In the genomic region with DNA sequence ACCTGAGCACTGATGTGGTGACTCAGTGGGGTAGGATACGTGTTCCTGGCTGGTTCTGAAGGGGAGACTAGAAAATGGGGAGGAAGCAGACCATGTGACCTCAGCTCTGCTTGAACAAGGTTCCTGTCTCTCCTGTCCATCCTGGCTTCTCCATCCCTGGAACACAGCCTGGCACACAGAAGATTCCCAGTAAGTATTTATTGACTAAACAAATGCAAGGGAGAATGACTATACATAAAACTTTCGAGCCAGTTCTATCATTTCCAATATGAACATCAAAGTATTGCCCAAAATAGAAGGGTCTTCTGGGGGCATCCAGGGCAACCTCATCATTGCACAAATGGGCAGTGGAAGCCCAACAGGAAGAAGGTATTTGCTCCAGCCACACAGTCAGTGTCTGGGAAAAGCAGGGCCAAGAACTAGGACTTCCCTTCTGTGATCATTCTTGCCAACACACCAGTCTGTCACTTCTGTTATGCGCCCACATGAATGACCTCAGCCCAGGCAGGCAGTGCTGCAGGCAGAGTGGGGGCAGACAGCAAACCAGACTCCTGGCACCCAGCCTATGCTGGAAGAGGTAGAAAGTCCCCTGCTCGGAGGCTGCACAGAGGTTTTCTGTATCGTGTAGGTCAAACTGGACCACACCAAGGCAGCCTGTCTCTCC, we compare ENCODE assay signal across 19 cellular contexts. TPM values are rescaled to one million over a fixed set of nuclear protein-coding genes. Genes with fewer than 3 reads are reported as not detected.
DNase-seq lines count a peak whose midpoint lies in the region; ATAC-seq, FAIRE-seq and TF ChIP-seq lines count a peak whose summit lies in the region.
"Had no signal": no experiment of that assay in that cellular context is flagged by ENCODE, and none has a peak within 500 bp of the region (broad histone marks: within the 10 kb centered on the region; RNA-seq: fewer than 3 reads in every experiment).

No MANE protein-coding gene starts in this region.

- intact Hi-C loops in lower lobe of right lung (cut with DNase I): no loop called here

- peak overlapping the region; percentile 45 for H3K9ac ChIP-seq in astrocyte (ENCODE audit: low read length)

- ATAC-seq in HG02759 (IDR thresholded peaks at IDR 0.05; ENCODE audit: unreplicated experiment) (peak; percentile 53), lower lobe of right lung (peak; percentile 38 to 51), GM21737 (IDR thresholded peaks at IDR 0.05; ENCODE audit: unreplicated experiment) (no peak)
- ATAC-seq: mucosa of descending colon; stimulated activated naive CD8-positive, alpha-beta T cell treated with anti-CD3 and anti-CD28 coated beads, Interleukin-15, Interleukin-2, amounts not matched to agents 100 U/mL and 50 U/mL, for 24 hours had no signal

- peaks cover 33% of the 10 kb centered on the region for H3K4me1 Mint-ChIP-seq in astrocyte (ENCODE audit: low read depth, unreplicated experiment)

- H3K27me3 ChIP-seq in DOHH2 (ENCODE audit: control insufficient read depth, low read length) (no peaks in the 10 kb centered on the region), astrocyte (ENCODE audit: insufficient read depth, low read length) (no peaks in the 10 kb centered on the region), lower lobe of right lung (ENCODE audit: low read depth) (peaks cover 12% of the 10 kb centered on the region)

- H3K4me1 ChIP-seq in DOHH2 (ENCODE audit: control insufficient read depth, low read length) (peaks cover 100% of the 10 kb centered on the region), astrocyte (ENCODE audit: insufficient read depth, low read length) (peaks cover 43% of the 10 kb centered on the region), lower lobe of right lung (peaks cover 6% of the 10 kb centered on the region)
- H3K4me1 ChIP-seq: BE2C, prostate gland had no signal

- H3K9me2 ChIP-seq in DOHH2 (replicated peaks; ENCODE audit: control insufficient read depth, low read length): no peaks in the 10 kb centered on the region

- H3K4me2 ChIP-seq in DOHH2 (ENCODE audit: low read length) (peak overlapping the region; percentile 39), astrocyte (ENCODE audit: low read length) (peak overlapping the region; percentile 43)

- DNase-seq in astrocyte (ENCODE audit: low read depth) (peak; percentile 66), lower lobe of right lung (no peak), NCI-H2081 treated with DMSO at 0.1 percent for 48 hours (lab: John Stamatoyannopoulos, UW) (no peak), KG1 (lab: John Stamatoyannopoulos, UW) (no peak)
- no peak for DNase-seq in activated effector memory CD4-positive, alpha-beta T cell treated with Interleukin-2 at 50 U/mL for 16 hours
- DNase-seq: BE2C; mucosa of descending colon; NCI-H1105; NCI-H69; stimulated activated CD4-positive, alpha-beta T cell treated with anti-CD3 and anti-CD28 coated beads, Interleukin-4, amount 100 ng/mL, for 1 hour; stimulated activated naive CD8-positive, alpha-beta T cell treated with anti-CD3 and anti-CD28 coated beads, Interleukin-15, Interleukin-2, amounts not matched to agents 100 U/mL and 50 U/mL, for 24 hours had no signal

- H4K20me1 ChIP-seq in DOHH2 (ENCODE audit: control insufficient read depth, insufficient read depth, low read depth, low read length) (no peaks in the 10 kb centered on the region), astrocyte (ENCODE audit: insufficient read depth, low read length) (no peaks in the 10 kb centered on the region)

- H3K79me2 ChIP-seq in DOHH2 (ENCODE audit: control insufficient read depth, low read length): 0 out of 2 replicates have a peak, but pooled peaks cover 2% of the 10 kb centered on the region
- H3K79me2 ChIP-seq in astrocyte (ENCODE audit: insufficient read depth, low read length): no peaks in the 10 kb centered on the region

- peak overlapping the region; percentile 85 for H3K27ac Mint-ChIP-seq in astrocyte (ENCODE audit: unreplicated experiment)
- H3K27ac Mint-ChIP-seq: activated naive CD4-positive, alpha-beta T cell treated with anti-CD3 and anti-CD28 coated beads, Interleukin-2, amount 50 U/mL, for 72 hours had no signal

- no peak overlapping the region for H3K4me3 Mint-ChIP-seq in astrocyte (ENCODE audit: unreplicated experiment)

- TF ChIP-seq CTCF in DOHH2 (IDR thresholded peaks at IDR 0.05; ENCODE audit: low read depth, low read length, poor library complexity, severe bottlenecking) (no peak), astrocyte (IDR thresholded peaks at IDR 0.05; ENCODE audit: insufficient read depth, low read depth, low read length) (no peak), lower lobe of right lung (IDR thresholded peaks at IDR 0.05) (no peak)

- H3K9me3 ChIP-seq in DOHH2 (ENCODE audit: control insufficient read depth, insufficient read depth, low read length) (peaks cover 16% of the 10 kb centered on the region), astrocyte (ENCODE audit: insufficient read depth, low read depth, low read length) (peaks cover 4% of the 10 kb centered on the region), lower lobe of right lung (peaks cover 6% of the 10 kb centered on the region)
- H3K9me3 ChIP-seq: BE2C, prostate gland had no signal

- no peaks in the 10 kb centered on the region for H3K36me3 Mint-ChIP-seq in astrocyte (ENCODE audit: low read depth, unreplicated experiment)

- H2AFZ ChIP-seq in astrocyte (ENCODE audit: low read depth, low read length): no peak overlapping the region

- H3K4me3 ChIP-seq in DOHH2 (ENCODE audit: low read length): peak overlapping the region; percentile 4; the same call in 1 of the 2 replicates
- H3K4me3 ChIP-seq in astrocyte (ENCODE audit: insufficient read depth, low read depth, low read length): no peak overlapping the region
- no peak overlapping the region for H3K4me3 ChIP-seq in lower lobe of right lung
- H3K4me3 ChIP-seq: mucosa of descending colon, prostate gland had no signal

- H3K27me3 Mint-ChIP-seq in astrocyte (ENCODE audit: low read depth, unreplicated experiment): peaks cover 9% of the 10 kb centered on the region

- H3K27ac ChIP-seq in DOHH2 (ENCODE audit: low read depth, low read length): peak overlapping the region; percentile 79
- peak overlapping the region; percentile 74 for H3K27ac ChIP-seq in astrocyte (ENCODE audit: low read depth, low read length)
- H3K27ac ChIP-seq in lower lobe of right lung: no peak overlapping the region
- H3K27ac ChIP-seq: prostate gland had no signal

- peaks cover 37% of the 10 kb centered on the region for H3F3A ChIP-seq in DOHH2 (ENCODE audit: control insufficient read depth, insufficient read depth)

- H3K36me3 ChIP-seq in DOHH2 (ENCODE audit: control insufficient read depth, low read length) (peaks cover 13% of the 10 kb centered on the region), astrocyte (ENCODE audit: insufficient read depth, low read length) (no peaks in the 10 kb centered on the region), lower lobe of right lung (no peaks in the 10 kb centered on the region)
- H3K36me3 ChIP-seq: BE2C, prostate gland had no signal

- FAIRE-seq in astrocyte (lab: Jason Lieb, UNC): peak; percentile 13
- FAIRE-seq: colon, G401.6 had no signal

- peaks cover 13% of the 10 kb centered on the region for H3K9me3 Mint-ChIP-seq in astrocyte (ENCODE audit: unreplicated experiment)

RNA-seq across cellular contexts. Expression of a gene that starts 5.6 kb away (rescaled TPM):
- total RNA-seq in astrocyte: 0.22 TPM in 1 of 2 replicates, not detected in the other
- not detected for total RNA-seq in lower lobe of right lung
- total RNA-seq: activated naive CD4-positive, alpha-beta T cell treated with anti-CD3 and anti-CD28 coated beads, Interleukin-2, amount 50 U/mL, for 72 hours; fibroblast of lung; mucosa of descending colon; prostate gland had no signal

RNA-seq across cellular contexts. Expression of a gene that starts 27.7 kb away (rescaled TPM):
- not detected in 2 replicates for total RNA-seq in astrocyte
- total RNA-seq in lower lobe of right lung: not detected
- total RNA-seq: activated naive CD4-positive, alpha-beta T cell treated with anti-CD3 and anti-CD28 coated beads, Interleukin-2, amount 50 U/mL, for 72 hours; fibroblast of lung; mucosa of descending colon had no signal

RNA-seq across cellular contexts. Expression of a gene that starts 29.0 kb away (rescaled TPM):
- total RNA-seq in astrocyte (0.14 TPM in 1 of 2 replicates, not detected in the other), lower lobe of right lung (not detected)
- total RNA-seq: activated naive CD4-positive, alpha-beta T cell treated with anti-CD3 and anti-CD28 coated beads, Interleukin-2, amount 50 U/mL, for 72 hours; fibroblast of lung; mucosa of descending colon; prostate gland had no signal
